13 cellular contexts compared by ENCODE assay signal in genomic region chr18:61753373-61753772, GRCh38.
A peak's percentile ranks its signal among the peaks of the same experiment; 100 is the strongest.
DNase-seq lines count a peak whose midpoint lies in the region; ATAC-seq and TF ChIP-seq lines count a peak whose summit lies in the region.
"Had no signal": no experiment of that assay in that cellular context is flagged by ENCODE, and none has a peak within 500 bp of the region (broad histone marks: within the 10 kb centered on the region; RNA-seq: fewer than 3 reads in every experiment).

No MANE protein-coding gene starts in this region.

- H3K4me1 Mint-ChIP-seq in stimulated activated naive CD8-positive, alpha-beta T cell treated with anti-CD3 and anti-CD28 coated beads, Interleukin-15, amount 100 ng/mL, for 72 hours: no peaks in the 10 kb centered on the region
- H3K4me1 Mint-ChIP-seq in endothelial cell (ENCODE audit: unreplicated experiment): peaks cover 7% of the 10 kb centered on the region
- H3K4me1 Mint-ChIP-seq: B cell had no signal

- no peak for DNase-seq in stimulated activated naive CD8-positive, alpha-beta T cell treated with anti-CD3 and anti-CD28 coated beads, Interleukin-15, amount 100 ng/mL, for 72 hours
- no peak for DNase-seq in stimulated activated naive CD8-positive, alpha-beta T cell treated with anti-CD3 and anti-CD28 coated beads, Interleukin-15, Interleukin-2, amounts not matched to agents 100 U/mL and 50 U/mL, for 24 hours
- DNase-seq in Kasumi-1 (lab: John Stamatoyannopoulos, UW) (peak; percentile 18 to 39), dermis blood vessel endothelial cell (peak; percentile 49), NCI-H146 (lab: John Stamatoyannopoulos, UW) (no peak), NOMO-1 (lab: John Stamatoyannopoulos, UW; ENCODE audit: unreplicated experiment in 2 of 2) (no peak), endothelial cell (ENCODE audit: low spot score) (no peak)
- DNase-seq: CD4-positive, alpha-beta T cell; DMS79 treated with DMSO at 0.1 percent for 48 hours; EL; H9 had no signal

- peak overlapping the region in 1 of 2 donors; percentile 89 for H3K27ac Mint-ChIP-seq in stimulated activated naive CD8-positive, alpha-beta T cell treated with anti-CD3 and anti-CD28 coated beads, Interleukin-15, amount 100 ng/mL, for 72 hours
- H3K27ac Mint-ChIP-seq in endothelial cell (ENCODE audit: unreplicated experiment): no peak overlapping the region
- H3K27ac Mint-ChIP-seq: B cell; CD4-positive, alpha-beta T cell had no signal

- no peaks in the 10 kb centered on the region for H3K36me3 Mint-ChIP-seq in endothelial cell (ENCODE audit: low read depth, unreplicated experiment)

- TF ChIP-seq CTCF in endothelial cell (IDR thresholded peaks at IDR 0.05; ENCODE audit: unreplicated experiment): no peak

- H3K27me3 Mint-ChIP-seq in stimulated activated naive CD8-positive, alpha-beta T cell treated with anti-CD3 and anti-CD28 coated beads, Interleukin-15, amount 100 ng/mL, for 72 hours: peaks cover 28% of the 10 kb centered on the region
- H3K27me3 Mint-ChIP-seq in endothelial cell (ENCODE audit: unreplicated experiment): peaks cover 6% of the 10 kb centered on the region
- H3K27me3 Mint-ChIP-seq: B cell had no signal

- no peaks in the 10 kb centered on the region for H3K9me3 Mint-ChIP-seq in stimulated activated naive CD8-positive, alpha-beta T cell treated with anti-CD3 and anti-CD28 coated beads, Interleukin-15, amount 100 ng/mL, for 72 hours
- H3K9me3 Mint-ChIP-seq in endothelial cell (ENCODE audit: unreplicated experiment): no peaks in the 10 kb centered on the region
- H3K9me3 Mint-ChIP-seq: CD4-positive, alpha-beta T cell; H9 had no signal

- peak; percentile 32 for ATAC-seq in stimulated activated naive CD8-positive, alpha-beta T cell treated with anti-CD3 and anti-CD28 coated beads, Interleukin-15, amount 100 ng/mL, for 72 hours
- ATAC-seq in stimulated activated naive CD8-positive, alpha-beta T cell treated with anti-CD3 and anti-CD28 coated beads, Interleukin-15, Interleukin-2, amounts not matched to agents 100 U/mL and 50 U/mL, for 24 hours: no peak
- ATAC-seq: GM12878 had no signal

- H3K4me3 Mint-ChIP-seq in stimulated activated naive CD8-positive, alpha-beta T cell treated with anti-CD3 and anti-CD28 coated beads, Interleukin-15, amount 100 ng/mL, for 72 hours: no peak overlapping the region
- no peak overlapping the region for H3K4me3 Mint-ChIP-seq in endothelial cell (ENCODE audit: unreplicated experiment)
- H3K4me3 Mint-ChIP-seq: B cell; CD4-positive, alpha-beta T cell; H9 had no signal

Comparison
In these comparisons a context has a peak if more than half of its experiments do, and no peak if none do; other contexts are left out.
1. DNase-seq: peak in Kasumi-1 (2 of 2) and dermis blood vessel endothelial cell (single experiment); none in stimulated activated naive CD8-positive, alpha-beta T cell treated with anti-CD3 and anti-CD28 coated beads, Interleukin-15, amount 100 ng/mL, for 72 hours (0 of 2), stimulated activated naive CD8-positive, alpha-beta T cell treated with anti-CD3 and anti-CD28 coated beads, Interleukin-15, Interleukin-2, amounts not matched to agents 100 U/mL and 50 U/mL, for 24 hours (single experiment), NCI-H146 (single experiment), NOMO-1 (0 of 2) and endothelial cell (single experiment).